ENCODE assay signal across 18 cellular contexts in genomic region chr12:121592323-121592722, GRCh38. TPM values are rescaled to one million over a fixed set of nuclear protein-coding genes. Genes with fewer than 3 reads are reported as not detected.
DNase-seq lines count a peak whose midpoint lies in the region; ATAC-seq, FAIRE-seq and TF ChIP-seq lines count a peak whose summit lies in the region.
"Had no signal": no experiment of that assay in that cellular context is flagged by ENCODE, and none has a peak within 500 bp of the region (broad histone marks: within the 10 kb centered on the region; RNA-seq: fewer than 3 reads in every experiment).

No MANE protein-coding gene starts in this region.

- H3K36me3 Mint-ChIP-seq in CD4-positive, alpha-beta T cell (ENCODE audit: low read depth) = peaks cover 12% of the 10 kb centered on the region
- H3K36me3 Mint-ChIP-seq in GM23338 (ENCODE audit: low read depth) (peaks cover 40% of the 10 kb centered on the region), natural killer cell (no peaks in the 10 kb centered on the region)
- H3K36me3 Mint-ChIP-seq in activated naive CD8-positive, alpha-beta T cell treated with anti-CD3 and anti-CD28 coated beads, Interleukin-2, amount 10 ng/mL, durations not matched to agents 7 days and 5 days = peaks cover 12% of the 10 kb centered on the region

- no peaks in the 10 kb centered on the region for H3K9me3 Mint-ChIP-seq in CD4-positive, alpha-beta T cell
- H3K9me3 Mint-ChIP-seq in GM23338 = no peaks in the 10 kb centered on the region
- no peaks in the 10 kb centered on the region for H3K9me3 Mint-ChIP-seq in activated naive CD8-positive, alpha-beta T cell treated with anti-CD3 and anti-CD28 coated beads, Interleukin-2, amount 10 ng/mL, durations not matched to agents 7 days and 5 days
- H3K9me3 Mint-ChIP-seq in natural killer cell = no peaks in the 10 kb centered on the region

- H3K4me1 Mint-ChIP-seq in CD4-positive, alpha-beta T cell (ENCODE audit: low read depth) = peaks cover 39% of the 10 kb centered on the region
- peaks cover 24% of the 10 kb centered on the region for H3K4me1 Mint-ChIP-seq in GM23338
- peaks cover 26% of the 10 kb centered on the region for H3K4me1 Mint-ChIP-seq in activated naive CD8-positive, alpha-beta T cell treated with anti-CD3 and anti-CD28 coated beads, Interleukin-2, amount 10 ng/mL, durations not matched to agents 7 days and 5 days
- H3K4me1 Mint-ChIP-seq in natural killer cell = peaks cover 32 to 37% of the 10 kb centered on the region in 2 donors

- H3K4me2 ChIP-seq in GM23338 = no peak overlapping the region

- TF ChIP-seq CTCF in CD4-positive, alpha-beta T cell (IDR thresholded peaks at IDR 0.05) = no peak
- TF ChIP-seq CTCF in GM23338 (conservative IDR thresholded peaks at IDR 0.05; ENCODE audit: low read depth in 2 of 2) (no peak), natural killer cell (IDR thresholded peaks at IDR 0.05) (no peak)

- no peaks in the 10 kb centered on the region for H3K27me3 ChIP-seq in CD4-positive, alpha-beta T cell (ENCODE audit: control insufficient read depth, insufficient read depth, low read length)
- H3K27me3 ChIP-seq in GM23338 (ENCODE audit: insufficient read depth) = no peaks in the 10 kb centered on the region
- no peaks in the 10 kb centered on the region for H3K27me3 ChIP-seq in effector memory CD4-positive, alpha-beta T cell (replicated peaks; ENCODE audit: control insufficient read depth, insufficient read depth, low read length, poor library complexity, severe bottlenecking)
- H3K27me3 ChIP-seq: breast epithelium, tibial nerve had no signal

- peaks cover 13% of the 10 kb centered on the region; the same call in 1 of the 2 replicates for H3K36me3 ChIP-seq in GM23338 (ENCODE audit: insufficient read depth)
- no peaks in the 10 kb centered on the region for H3K36me3 ChIP-seq in effector memory CD4-positive, alpha-beta T cell (ENCODE audit: control insufficient read depth, insufficient read depth, low read length)
- H3K36me3 ChIP-seq: breast epithelium had no signal

- CTCF ChIA-PET in CD4-positive, alpha-beta T cell (lab: Charles Lee) = interaction anchor here (1.2 to 2.2 kb wide), 2 partner anchors 33 to 76 kb away, joined by 3 to 5 read pairs; no protein-coding TSS in a partner anchor

- FAIRE-seq in GM12891 (lab: Jason Lieb, UNC) = no peak
- FAIRE-seq: GM18507, small intestine had no signal

- 0 out of 2 replicates have a peak, but pooled peaks cover 7% of the 10 kb centered on the region for H3F3A ChIP-seq in GM23338 (replicated peaks; ENCODE audit: low read depth)

- H3K9me2 ChIP-seq in GM23338 (ENCODE audit: insufficient read depth) = no peaks in the 10 kb centered on the region

- H3K27ac Mint-ChIP-seq in CD4-positive, alpha-beta T cell = peak overlapping the region; percentile 99
- H3K27ac Mint-ChIP-seq in GM23338 (peak overlapping the region; percentile 82; the same call in 1 of the 2 replicates), natural killer cell (peak overlapping the region; percentile 95 to 99)
- peak overlapping the region; percentile 46 for H3K27ac Mint-ChIP-seq in activated naive CD8-positive, alpha-beta T cell treated with anti-CD3 and anti-CD28 coated beads, Interleukin-2, amount 10 ng/mL, durations not matched to agents 7 days and 5 days

- no peaks in the 10 kb centered on the region for H3K27me3 Mint-ChIP-seq in CD4-positive, alpha-beta T cell
- H3K27me3 Mint-ChIP-seq in GM23338 (ENCODE audit: insufficient read depth, low read depth, poor library complexity) (peaks cover 11% of the 10 kb centered on the region), natural killer cell (ENCODE audit: low read depth in 2 of 2) (no peaks in the 10 kb centered on the region)
- no peaks in the 10 kb centered on the region for H3K27me3 Mint-ChIP-seq in activated naive CD8-positive, alpha-beta T cell treated with anti-CD3 and anti-CD28 coated beads, Interleukin-2, amount 10 ng/mL, durations not matched to agents 7 days and 5 days

- no peak overlapping the region for H3K27ac ChIP-seq in CD4-positive, alpha-beta T cell (ENCODE audit: low read depth, low read length)
- H3K27ac ChIP-seq in GM23338 (ENCODE audit: low read depth) = peak overlapping the region; percentile 61; the same call in 1 of the 2 replicates
- H3K27ac ChIP-seq in effector memory CD4-positive, alpha-beta T cell (ENCODE audit: insufficient read depth, low read length, poor library complexity, severe bottlenecking) = no peak overlapping the region
- H3K27ac ChIP-seq: breast epithelium, tibial nerve had no signal

- peaks cover 28% of the 10 kb centered on the region for H3K79me2 ChIP-seq in GM23338 (replicated peaks; ENCODE audit: insufficient read depth)

- peaks cover 9% of the 10 kb centered on the region for H3K4me1 ChIP-seq in GM23338 (ENCODE audit: insufficient read depth)
- peaks cover 18% of the 10 kb centered on the region for H3K4me1 ChIP-seq in effector memory CD4-positive, alpha-beta T cell (ENCODE audit: control insufficient read depth, insufficient read depth, low read length, poor library complexity, severe bottlenecking)
- H3K4me1 ChIP-seq: breast epithelium had no signal

- intact Hi-C loops in CD4-positive, alpha-beta T cell (cut with DNase I, micrococcal nuclease) = loop anchor here in 1 of 2 experiments (2.0 to 5.0 kb wide), 2 partner anchors 14 to 40 kb away; no protein-coding TSS in a partner anchor
- intact Hi-C loops in natural killer cell (cut with micrococcal nuclease) = loop anchor here (5.0 kb wide), 1 partner anchor 55 kb away; no protein-coding TSS in a partner anchor

- H3K4me3 Mint-ChIP-seq in CD4-positive, alpha-beta T cell = peak overlapping the region; percentile 65
- H3K4me3 Mint-ChIP-seq in GM23338 (peak overlapping the region; percentile 13; the same call in 1 of the 3 replicates), natural killer cell (peak overlapping the region; percentile 33)
- peak overlapping the region; percentile 11 for H3K4me3 Mint-ChIP-seq in activated naive CD8-positive, alpha-beta T cell treated with anti-CD3 and anti-CD28 coated beads, Interleukin-2, amount 10 ng/mL, durations not matched to agents 7 days and 5 days

- ATAC-seq in CD4-positive, alpha-beta T cell (ENCODE audit: poor library complexity) = no peak
- ATAC-seq in GM23338 (no peak), natural killer cell (no peak), HG02763 (IDR thresholded peaks at IDR 0.05; ENCODE audit: unreplicated experiment) (no peak)
- ATAC-seq in activated naive CD8-positive, alpha-beta T cell treated with anti-CD3 and anti-CD28 coated beads, Interleukin-2, amount 10 ng/mL, durations not matched to agents 7 days and 5 days (ENCODE audit: low read depth) = no peak

- no peak for DNase-seq in CD4-positive, alpha-beta T cell
- DNase-seq in GM23338 (ENCODE audit: low spot score) (no peak), natural killer cell (no peak), NCI-H2029 treated with DMSO at 0.1 percent for 48 hours (lab: John Stamatoyannopoulos, UW) (no peak), GM12891 (ENCODE audit: insufficient read length, low spot score) (no peak)
- DNase-seq in activated naive CD8-positive, alpha-beta T cell treated with anti-CD3 and anti-CD28 coated beads, Interleukin-2, amount 10 ng/mL, durations not matched to agents 7 days and 5 days = no peak
- no peak for DNase-seq in effector memory CD4-positive, alpha-beta T cell
- DNase-seq: activated gamma-delta T cell treated with Interleukin-2 at 50 U/mL for 16 hours; H7; kidney glomerular epithelial cell; NCI-H146; SHP77; small intestine; stimulated activated CD4-positive, alpha-beta T cell treated with anti-CD3 and anti-CD28 coated beads, Interleukin-4, amount 100 ng/mL, for 4 hours had no signal

- no peak for TF ChIP-seq POLR2A in GM12891 (IDR thresholded peaks at IDR 0.05; ENCODE audit: low read depth, low read length)

- H2AFZ ChIP-seq in GM23338 = no peak overlapping the region

- H3K9me3 ChIP-seq in CD4-positive, alpha-beta T cell (ENCODE audit: control insufficient read depth, low read length) = no peaks in the 10 kb centered on the region
- no peaks in the 10 kb centered on the region for H3K9me3 ChIP-seq in effector memory CD4-positive, alpha-beta T cell (ENCODE audit: control insufficient read depth, low read length)
- H3K9me3 ChIP-seq: breast epithelium, tibial nerve had no signal

- no peaks in the 10 kb centered on the region for H4K20me1 ChIP-seq in GM23338 (replicated peaks; ENCODE audit: insufficient read depth)

- POLR2A ChIA-PET in CD4-positive, alpha-beta T cell (lab: Charles Lee) = interaction anchor here (1.1 to 4.7 kb wide), 2 partner anchors 34 to 64 kb away, joined by 3 to 79 read pairs; partner anchors contain the start of gene ORAI1
- POLR2A ChIA-PET in activated naive CD8-positive, alpha-beta T cell treated with anti-CD3 and anti-CD28 coated beads, Interleukin-2, amount 10 ng/mL, durations not matched to agents 7 days and 5 days (lab: Charles Lee) = interaction anchor here (0.8 to 4.2 kb wide), 3 partner anchors 11 to 34 kb away, joined by 4 to 24 read pairs (median 24); partner anchors contain the start of genes KDM2B and ORAI1

- H3K4me3 ChIP-seq in GM23338 = no peak overlapping the region
- H3K4me3 ChIP-seq in effector memory CD4-positive, alpha-beta T cell (ENCODE audit: insufficient read depth, low read depth, low read length, poor library complexity, severe bottlenecking) = no peak overlapping the region
- H3K4me3 ChIP-seq: breast epithelium, tibial nerve had no signal

TF ChIP-seq in GM23338, 12 proteins besides CTCF, POLR2A, EP300 and RAD21 (continues in another document):
- TF ChIP-seq POLR2AphosphoS5 (IDR thresholded peaks at IDR 0.05; ENCODE audit: low read depth) = no peak

TF ChIP-seq in GM12891, 5 proteins besides CTCF, POLR2A, EP300 and RAD21 (continues in another document):
- TF ChIP-seq SPI1 (IDR thresholded peaks at IDR 0.05; ENCODE audit: low read depth, low read length) = no peak
- TF ChIP-seq POU2F2 (IDR thresholded peaks at IDR 0.05; ENCODE audit: low read depth, low read length) = no peak
- TF ChIP-seq POLR2AphosphoS5 (IDR thresholded peaks at IDR 0.05; ENCODE audit: low read depth, low read length) = no peak
- no peak for TF ChIP-seq PAX5 (IDR thresholded peaks at IDR 0.05; ENCODE audit: insufficient read depth, low read length, severe bottlenecking)

RNA-seq across cellular contexts. Expression of gene KDM2B, which starts 11.5 kb away (rescaled TPM):
- 10 to 100 TPM; 60.4 to 62.6 TPM for total RNA-seq in CD4-positive, alpha-beta T cell
- total RNA-seq in GM23338 (2014; rRNA removed; shearing (Covaris generic)) = 137 and 161 TPM in 2 replicates
- 59.4 and 64.4 TPM in 2 replicates for polyA plus RNA-seq in GM23338 (2016; fragmentation: Nextera tagmentation; extraction: Ambion mirVana)
- total RNA-seq in activated naive CD8-positive, alpha-beta T cell treated with anti-CD3 and anti-CD28 coated beads, Interleukin-2, amount 10 ng/mL, durations not matched to agents 7 days and 5 days = 10 to 100 TPM; 84.8 to 88.7 TPM
- 100 to 1,000 TPM in 1 of 3 donors, 10 to 100 TPM in 2; 97.3 to 106 (median 98.1) TPM for total RNA-seq in natural killer cell
- 68.9 TPM for polyA plus RNA-seq in GM12891 (2012; ENCODE audit: low read depth, missing spikeins)

RNA-seq across cellular contexts. Expression of gene ORAI1, which starts 34.0 kb away (rescaled TPM):
- 10 to 100 TPM; 39.7 to 42.3 TPM for total RNA-seq in CD4-positive, alpha-beta T cell
- total RNA-seq in GM23338 (2014; rRNA removed; shearing (Covaris generic)) = 31.0 and 32.0 TPM in 2 replicates
- 22.2 and 23.7 TPM in 2 replicates for polyA plus RNA-seq in GM23338 (2016; fragmentation: Nextera tagmentation; extraction: Ambion mirVana)
- 10 to 100 TPM; 54.2 to 60.1 TPM for total RNA-seq in activated naive CD8-positive, alpha-beta T cell treated with anti-CD3 and anti-CD28 coated beads, Interleukin-2, amount 10 ng/mL, durations not matched to agents 7 days and 5 days
- 10 to 100 TPM; 64.6 to 74.1 (median 70.8) TPM for total RNA-seq in natural killer cell
- 16.9 TPM for polyA plus RNA-seq in GM12891 (2012; ENCODE audit: low read depth, missing spikeins)

Comparison
In these comparisons a context has a peak if more than half of its experiments do, and no peak if none do; other contexts are left out.
1. H3K27ac Mint-ChIP-seq: peak in every context shown above with its lines; median percentile 99 in CD4-positive, alpha-beta T cell; 97 in natural killer cell; 82 in GM23338; 46 in activated naive CD8-positive, alpha-beta T cell treated with anti-CD3 and anti-CD28 coated beads, Interleukin-2, amount 10 ng/mL, durations not matched to agents 7 days and 5 days.
2. H3K4me3 Mint-ChIP-seq: peak in every context shown above with its lines; median percentile 65 in CD4-positive, alpha-beta T cell; 33 in natural killer cell; 13 in GM23338; 11 in activated naive CD8-positive, alpha-beta T cell treated with anti-CD3 and anti-CD28 coated beads, Interleukin-2, amount 10 ng/mL, durations not matched to agents 7 days and 5 days.